ENCODE assay signal across 27 cellular contexts in the genomic region with DNA sequence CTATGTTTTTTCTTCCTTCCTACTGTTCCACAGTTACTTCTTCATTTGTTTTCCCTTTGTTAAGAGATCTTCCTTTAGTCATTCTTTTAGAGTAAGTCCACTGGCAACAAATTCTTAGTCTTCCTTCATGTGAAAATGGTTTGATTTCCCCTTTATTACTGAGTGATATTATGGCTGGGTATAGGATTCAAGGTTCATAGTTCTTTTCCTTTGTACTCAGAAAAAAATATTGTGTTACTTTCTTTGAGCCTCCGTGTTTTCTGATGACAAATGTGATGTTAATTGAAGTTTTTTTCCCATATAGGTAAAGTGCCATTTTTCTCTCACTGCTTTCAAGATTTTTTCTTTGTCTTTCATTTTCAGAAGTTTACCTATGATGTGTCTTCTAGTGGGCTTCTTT.
"Had no signal": no experiment of that assay in that cellular context is flagged by ENCODE, and none has a peak within 500 bp of the region (broad histone marks: within the 10 kb centered on the region; RNA-seq: fewer than 3 reads in every experiment).

No MANE protein-coding gene starts in this region.

- DNase-seq: stimulated activated CD4-positive, alpha-beta T cell treated with anti-CD3 and anti-CD28 coated beads, Interleukin-2, amount 100 ng/mL, for 48 hours; stimulated activated CD4-positive, alpha-beta T cell treated with anti-CD3 and anti-CD28 coated beads, Interleukin-4, amount 100 ng/mL, for 1 hour; stimulated activated CD4-positive, alpha-beta T cell treated with anti-CD3 and anti-CD28 coated beads, Interleukin-4, amount 100 ng/mL, for 24 hours; stimulated activated CD4-positive, alpha-beta T cell treated with anti-CD3 and anti-CD28 coated beads, Interleukin-4, amount 100 ng/mL, for 4 hours; stimulated activated CD8-positive, alpha-beta memory T cell treated with anti-CD3 and anti-CD28 coated beads, Interleukin-4, amount 100 ng/mL, for 48 hours; stimulated activated naive B cell treated with anti-CD40 and anti-IgM and Interleukin-4, amounts not matched to agents 10 μg/mL and 1 μg/mL and 100 μg/mL, for 72 hours; stimulated activated naive CD4-positive, alpha-beta T cell; stimulated activated naive CD4-positive, alpha-beta T cell treated with Interleukin-2 at 50 U/mL for 16 hours; stimulated activated naive CD8-positive, alpha-beta T cell treated with anti-CD3 and anti-CD28 coated beads, Interleukin-15, amount 100 ng/mL, for 72 hours; stimulated activated naive CD8-positive, alpha-beta T cell treated with anti-CD3 and anti-CD28 coated beads, Interleukin-15, Interleukin-2, amounts not matched to agents 100 U/mL and 50 U/mL, for 24 hours; stomach; substantia nigra; testis; thyroid gland; tibial artery; transverse colon; trophoblast cell; upper lobe of left lung; upper lobe of right lung; uterus had no signal

- H3K4me3 ChIP-seq: stomach, suprapubic skin, testis, thoracic aorta, thyroid gland, tibial artery, tibial nerve, transverse colon, upper lobe of left lung, upper lobe of right lung, uterus, vagina had no signal

- H3K27me3 ChIP-seq: stomach, suprapubic skin, testis, thyroid gland, tibial artery, tibial nerve, transverse colon, upper lobe of left lung, upper lobe of right lung, uterus, vagina had no signal

- ATAC-seq: stimulated activated effector memory CD8-positive, alpha-beta T cell treated with anti-CD3 and anti-CD28 coated beads, Interleukin-12 subunit alpha, Interleukin-12 subunit beta, amount 100 ng/mL, for 72 hours; stimulated activated memory B cell treated with anti-CD40 and anti-IgM and Interleukin-4, amounts not matched to agents 10 μg/mL and 1 μg/mL and 100 μg/mL, for 72 hours; stimulated activated naive B cell treated with anti-CD40 and anti-IgM and Interleukin-4, amounts not matched to agents 10 μg/mL and 1 μg/mL and 100 μg/mL, for 72 hours; stimulated activated naive CD8-positive, alpha-beta T cell treated with anti-CD3 and anti-CD28 coated beads, Interleukin-15, amount 100 ng/mL, for 72 hours; stimulated activated naive CD8-positive, alpha-beta T cell treated with anti-CD3 and anti-CD28 coated beads, Interleukin-15, Interleukin-2, amounts not matched to agents 100 U/mL and 50 U/mL, for 24 hours; upper lobe of right lung had no signal

- H3K27ac ChIP-seq: stomach, suprapubic skin, testis, thoracic aorta, thyroid gland, tibial artery, tibial nerve, transverse colon, upper lobe of left lung, upper lobe of right lung, uterus, vagina had no signal

- H3K9me3 ChIP-seq: testis, thyroid gland, vagina had no signal

- FAIRE-seq: urothelium cell line had no signal

- H3K36me3 ChIP-seq: stomach, suprapubic skin, thoracic aorta, thyroid gland, tibial artery, transverse colon, upper lobe of left lung, upper lobe of right lung, vagina had no signal

- H3K4me1 ChIP-seq: stomach, suprapubic skin, testis, thyroid gland, tibial artery, tibial nerve, transverse colon, upper lobe of left lung, upper lobe of right lung, uterus, vagina had no signal
